8 cellular contexts compared by ENCODE assay signal in genomic region chr19:1812426-1813196, GRCh38. TPM values are rescaled to one million over a fixed set of nuclear protein-coding genes. Genes with fewer than 3 reads are reported as not detected.
DNase-seq lines count a peak whose midpoint lies in the region; ATAC-seq and TF ChIP-seq lines count a peak whose summit lies in the region.

No MANE protein-coding gene starts in this region.

- H3K27me3 ChIP-seq in CD4-positive, CD25-positive, alpha-beta regulatory T cell (ENCODE audit: control insufficient read depth, insufficient read depth, low read length) = no peaks in the 10 kb centered on the region

- H3K9me3 ChIP-seq in CD4-positive, CD25-positive, alpha-beta regulatory T cell (ENCODE audit: control insufficient read depth in 2 of 2, low read length in 2 of 2) = no peaks in the 10 kb centered on the region

- H3K4me1 ChIP-seq in CD4-positive, CD25-positive, alpha-beta regulatory T cell (ENCODE audit: control insufficient read depth, insufficient read depth, low read length, poor library complexity, severe bottlenecking) = peaks cover 20% of the 10 kb centered on the region

- peak; percentile 77 to 78 for ATAC-seq in CD4-positive, CD25-positive, alpha-beta regulatory T cell (ENCODE audit: low read depth in 2 of 2)
- ATAC-seq in GM19372 (IDR thresholded peaks at IDR 0.05; ENCODE audit: low read depth, unreplicated experiment) (peak; percentile 81), HG03521 (IDR thresholded peaks at IDR 0.05; ENCODE audit: unreplicated experiment) (peak; percentile 72)
- ATAC-seq in activated CD8-positive, alpha-beta T cell treated with anti-CD3 and anti-CD28 coated beads for 36 hours = peak; percentile 89

- H3K27ac Mint-ChIP-seq in CD4-positive, CD25-positive, alpha-beta regulatory T cell = peak overlapping the region; percentile 92 to 96 (median 94)
- H3K27ac Mint-ChIP-seq in activated CD8-positive, alpha-beta T cell treated with anti-CD3 and anti-CD28 coated beads for 36 hours = peak overlapping the region; percentile 82

- CTCF ChIA-PET in activated CD8-positive, alpha-beta T cell treated with anti-CD3 and anti-CD28 coated beads for 36 hours (lab: Charles Lee) = interaction anchor here (1.3 to 1.6 kb wide), 2 partner anchors 13 to 14 kb away, joined by 3 to 6 read pairs; no protein-coding TSS in a partner anchor

- H3K4me1 Mint-ChIP-seq in CD4-positive, CD25-positive, alpha-beta regulatory T cell = peaks cover 4 to 18% (median 9%) of the 10 kb centered on the region in 4 donors
- H3K4me1 Mint-ChIP-seq in activated CD8-positive, alpha-beta T cell treated with anti-CD3 and anti-CD28 coated beads for 36 hours (ENCODE audit: low read depth) = peaks cover 15% of the 10 kb centered on the region

- H3K36me3 Mint-ChIP-seq in CD4-positive, CD25-positive, alpha-beta regulatory T cell = no peaks in the 10 kb centered on the region
- H3K36me3 Mint-ChIP-seq in activated CD8-positive, alpha-beta T cell treated with anti-CD3 and anti-CD28 coated beads for 36 hours (ENCODE audit: low read depth) = peaks cover 3% of the 10 kb centered on the region

- peak overlapping the region; percentile 61 for H3K27ac ChIP-seq in CD4-positive, CD25-positive, alpha-beta regulatory T cell (ENCODE audit: insufficient read depth, low read length, poor library complexity, severe bottlenecking)

- DNase-seq in CD4-positive, CD25-positive, alpha-beta regulatory T cell = peak; percentile 85 to 99 (median 85)
- DNase-seq in NCI-H82 (lab: John Stamatoyannopoulos, UW) (peak; percentile 97), medulla oblongata (ENCODE audit: extremely low spot score) (peak; percentile 71)
- peak; percentile 96 for DNase-seq in activated CD8-positive, alpha-beta T cell treated with anti-CD3 and anti-CD28 coated beads for 36 hours
- DNase-seq in effector CD8-positive, alpha-beta T cell (lab: John Stamatoyannopoulos, UW) = peak; percentile 75
- DNase-seq in stimulated activated CD8-positive, alpha-beta memory T cell treated with anti-CD3 and anti-CD28 coated beads, Interleukin-12 subunit alpha, Interleukin-12 subunit beta, amount 100 ng/mL, for 1 hour (ENCODE audit: low read depth) = peak; percentile 64

- intact Hi-C loops in activated CD8-positive, alpha-beta T cell treated with anti-CD3 and anti-CD28 coated beads for 36 hours (cut with micrococcal nuclease) = no loop called here

- peak; percentile 78 for TF ChIP-seq CTCF in activated CD8-positive, alpha-beta T cell treated with anti-CD3 and anti-CD28 coated beads for 36 hours (IDR thresholded peaks at IDR 0.05)

- H3K27me3 Mint-ChIP-seq in CD4-positive, CD25-positive, alpha-beta regulatory T cell = no peaks in the 10 kb centered on the region
- H3K27me3 Mint-ChIP-seq in activated CD8-positive, alpha-beta T cell treated with anti-CD3 and anti-CD28 coated beads for 36 hours = no peaks in the 10 kb centered on the region

- peaks cover 0 to 2% (median 0%) of the 10 kb centered on the region in 7 donors for H3K9me3 Mint-ChIP-seq in CD4-positive, CD25-positive, alpha-beta regulatory T cell
- no peaks in the 10 kb centered on the region for H3K9me3 Mint-ChIP-seq in activated CD8-positive, alpha-beta T cell treated with anti-CD3 and anti-CD28 coated beads for 36 hours

- H3K4me3 ChIP-seq in CD4-positive, CD25-positive, alpha-beta regulatory T cell (ENCODE audit: low read depth, low read length) = peak overlapping the region; percentile 59

- peak overlapping the region; percentile 89 to 97 (median 96) for H3K4me3 Mint-ChIP-seq in CD4-positive, CD25-positive, alpha-beta regulatory T cell
- H3K4me3 Mint-ChIP-seq in activated CD8-positive, alpha-beta T cell treated with anti-CD3 and anti-CD28 coated beads for 36 hours = peak overlapping the region; percentile 81

- POLR2A ChIA-PET in activated CD8-positive, alpha-beta T cell treated with anti-CD3 and anti-CD28 coated beads for 36 hours (lab: Charles Lee) = interaction anchor here (0.6 kb wide), 1 partner anchor 45 kb away, joined by 3 read pairs; no protein-coding TSS in a partner anchor

- peaks cover 7% of the 10 kb centered on the region for H3K36me3 ChIP-seq in CD4-positive, CD25-positive, alpha-beta regulatory T cell (ENCODE audit: control insufficient read depth, insufficient read depth, low read length)

RNA-seq across cellular contexts. Expression of gene ATP8B3, which starts 0.5 kb away (rescaled TPM):
- 12.2 TPM for total RNA-seq in CD4-positive, CD25-positive, alpha-beta regulatory T cell
- polyA plus RNA-seq in CD4-positive, CD25-positive, alpha-beta regulatory T cell = 1 to 10 TPM; 1.1 to 3.8 (median 2.6) TPM
- 1 to 10 TPM; 5.8 to 8.2 TPM for total RNA-seq in activated CD8-positive, alpha-beta T cell treated with anti-CD3 and anti-CD28 coated beads for 36 hours

RNA-seq across cellular contexts. Expression of gene REXO1, which starts 35.7 kb away (rescaled TPM):
- total RNA-seq in CD4-positive, CD25-positive, alpha-beta regulatory T cell = 103 TPM
- 1 to 10 TPM; 2.5 to 5.5 (median 3.6) TPM for polyA plus RNA-seq in CD4-positive, CD25-positive, alpha-beta regulatory T cell
- total RNA-seq in activated CD8-positive, alpha-beta T cell treated with anti-CD3 and anti-CD28 coated beads for 36 hours = 10 to 100 TPM; 43.4 to 46.8 TPM

RNA-seq across cellular contexts. Expression of gene KLF16, which starts 50.8 kb away (rescaled TPM):
- total RNA-seq in CD4-positive, CD25-positive, alpha-beta regulatory T cell = 40.6 TPM
- under 1 TPM; 0.28 to 0.86 (median 0.59) TPM for polyA plus RNA-seq in CD4-positive, CD25-positive, alpha-beta regulatory T cell
- 10 to 100 TPM; 25.6 to 27.7 TPM for total RNA-seq in activated CD8-positive, alpha-beta T cell treated with anti-CD3 and anti-CD28 coated beads for 36 hours

RNA-seq across cellular contexts. Expression of gene ONECUT3, which starts 59.3 kb away (rescaled TPM):
- total RNA-seq in CD4-positive, CD25-positive, alpha-beta regulatory T cell = not detected
- polyA plus RNA-seq in CD4-positive, CD25-positive, alpha-beta regulatory T cell = not detected
- total RNA-seq in activated CD8-positive, alpha-beta T cell treated with anti-CD3 and anti-CD28 coated beads for 36 hours = not detected

Comparison
In these comparisons a context has a peak if more than half of its experiments do, and no peak if none do; other contexts are left out.
1. Peak in every context shown above with its lines: DNase-seq, ATAC-seq, H3K4me3 ChIP-seq and H3K27ac ChIP-seq.